Comparison of ENCODE assay signal across 23 cellular contexts in the genomic region with DNA sequence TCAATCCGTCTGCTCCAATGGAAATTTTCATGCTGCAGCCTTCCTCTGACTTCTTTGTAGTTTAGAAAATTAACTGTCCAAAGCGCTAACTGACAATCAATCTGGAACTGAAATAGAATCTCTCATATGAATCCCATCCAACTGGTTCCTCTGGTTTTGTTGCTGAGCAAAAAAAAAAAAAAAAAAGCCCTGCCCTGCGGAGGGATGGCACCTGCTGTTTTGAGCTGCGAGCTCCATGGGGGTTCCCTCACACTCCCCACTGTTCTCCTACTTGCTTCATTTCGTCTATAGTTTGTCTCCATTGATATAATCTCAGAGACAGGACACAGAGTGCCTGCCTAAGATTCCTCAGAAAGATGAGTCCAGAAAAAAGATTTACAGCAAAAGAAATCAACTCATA. TPM values are rescaled to one million over a fixed set of nuclear protein-coding genes. Genes with fewer than 3 reads are reported as not detected.
DNase-seq lines count a peak whose midpoint lies in the region; ATAC-seq and TF ChIP-seq lines count a peak whose summit lies in the region.
"Had no signal": no experiment of that assay in that cellular context is flagged by ENCODE, and none has a peak within 500 bp of the region (broad histone marks: within the 10 kb centered on the region; RNA-seq: fewer than 3 reads in every experiment).

No MANE protein-coding gene starts in this region.

- DNase-seq in HT-29 (ENCODE audit: low spot score) (peak; percentile 89), NCI-H2171 treated with DMSO at 0.1 percent for 48 hours (lab: John Stamatoyannopoulos, UW) (peak; percentile 69), endodermal cell (peak; percentile 64), superior temporal gyrus (ENCODE audit: extremely low spot score) (no peak), T1000 (lab: John Stamatoyannopoulos, UW) (no peak)
- DNase-seq in activated CD4-positive, CD25-positive, alpha-beta regulatory T cell treated with anti-CD3 and anti-CD28 coated beads, Interleukin-2, amount 50 U/mL, for 72 hours = no peak
- DNase-seq in activated CD8-positive, alpha-beta T cell treated with anti-CD3 and anti-CD28 coated beads, Interleukin-2, amount 10 ng/mL, durations not matched to agents 7 days and 5 days = no peak
- DNase-seq: activated CD4-positive, alpha-beta T cell treated with anti-CD3 and anti-CD28 coated beads for 48 hours; activated T-cell treated with anti-CD3 and anti-CD28 coated beads for 4 hours; dermis blood vessel endothelial cell; HCEC 1CT; NCI-H1092; nucleus accumbens; T-helper 9 cell; upper lobe of right lung had no signal

- no peak for ATAC-seq in activated CD8-positive, alpha-beta T cell treated with anti-CD3 and anti-CD28 coated beads, Interleukin-2, amount 10 ng/mL, durations not matched to agents 7 days and 5 days
- ATAC-seq: activated naive CD4-positive, alpha-beta T cell treated with anti-CD3 and anti-CD28 coated beads, Interleukin-2, amount 50 U/mL, for 72 hours; HepG2; stimulated activated effector memory CD8-positive, alpha-beta T cell treated with anti-CD3 and anti-CD28 coated beads, Interleukin-12 subunit alpha, Interleukin-12 subunit beta, amount 100 ng/mL, for 72 hours; upper lobe of right lung had no signal

- no peak overlapping the region for H3K27ac Mint-ChIP-seq in endodermal cell
- H3K27ac Mint-ChIP-seq in activated CD8-positive, alpha-beta T cell treated with anti-CD3 and anti-CD28 coated beads, Interleukin-2, amount 10 ng/mL, durations not matched to agents 7 days and 5 days = no peak overlapping the region
- H3K27ac Mint-ChIP-seq: activated naive CD4-positive, alpha-beta T cell treated with anti-CD3 and anti-CD28 coated beads, Interleukin-2, amount 50 U/mL, for 72 hours; stimulated activated effector memory CD8-positive, alpha-beta T cell treated with anti-CD3 and anti-CD28 coated beads, Interleukin-12 subunit alpha, Interleukin-12 subunit beta, amount 100 ng/mL, for 72 hours had no signal

- H3K36me3 ChIP-seq in endodermal cell (ENCODE audit: control insufficient read depth, insufficient read depth, low read length) = peaks cover 54% of the 10 kb centered on the region
- H3K36me3 ChIP-seq: upper lobe of right lung had no signal

- peaks cover 4% of the 10 kb centered on the region for H3K4me1 Mint-ChIP-seq in endodermal cell
- peaks cover 7% of the 10 kb centered on the region for H3K4me1 Mint-ChIP-seq in activated CD8-positive, alpha-beta T cell treated with anti-CD3 and anti-CD28 coated beads, Interleukin-2, amount 10 ng/mL, durations not matched to agents 7 days and 5 days (ENCODE audit: low read depth)
- H3K4me1 Mint-ChIP-seq: CD14-positive monocyte had no signal

- H3K4me3 ChIP-seq in endodermal cell (ENCODE audit: low read length) = no peak overlapping the region
- H3K4me3 ChIP-seq: hepatocyte, skin epidermis, upper lobe of right lung had no signal

- H3K27me3 ChIP-seq in endodermal cell (ENCODE audit: control insufficient read depth, insufficient read depth, low read length, poor library complexity, severe bottlenecking) = no peaks in the 10 kb centered on the region
- H3K27me3 ChIP-seq: hepatocyte, upper lobe of right lung had no signal

- H3K9me3 Mint-ChIP-seq in endodermal cell = no peaks in the 10 kb centered on the region
- H3K9me3 Mint-ChIP-seq in activated CD8-positive, alpha-beta T cell treated with anti-CD3 and anti-CD28 coated beads, Interleukin-2, amount 10 ng/mL, durations not matched to agents 7 days and 5 days (ENCODE audit: insufficient read depth) = no peaks in the 10 kb centered on the region
- H3K9me3 Mint-ChIP-seq: activated naive CD4-positive, alpha-beta T cell treated with anti-CD3 and anti-CD28 coated beads, Interleukin-2, amount 50 U/mL, for 72 hours; brain; stimulated activated effector memory CD8-positive, alpha-beta T cell treated with anti-CD3 and anti-CD28 coated beads, Interleukin-12 subunit alpha, Interleukin-12 subunit beta, amount 100 ng/mL, for 72 hours had no signal

- CTCF ChIA-PET in activated CD8-positive, alpha-beta T cell treated with anti-CD3 and anti-CD28 coated beads, Interleukin-2, amount 10 ng/mL, durations not matched to agents 7 days and 5 days (lab: Charles Lee) = interaction anchor here (0.8 kb wide), 1 partner anchor 29 kb away, joined by 3 read pairs; no protein-coding TSS in a partner anchor

- H3K9ac ChIP-seq in endodermal cell (ENCODE audit: extremely low read depth, low read length, poor library complexity, severe bottlenecking) = no peak overlapping the region

- H3K27me3 Mint-ChIP-seq in endodermal cell (ENCODE audit: insufficient read depth) = no peaks in the 10 kb centered on the region
- H3K27me3 Mint-ChIP-seq in activated CD8-positive, alpha-beta T cell treated with anti-CD3 and anti-CD28 coated beads, Interleukin-2, amount 10 ng/mL, durations not matched to agents 7 days and 5 days (ENCODE audit: low read depth) = no peaks in the 10 kb centered on the region

- TF ChIP-seq CTCF in 22Rv1 (IDR thresholded peaks at IDR 0.05) (no peak), endodermal cell (conservative IDR thresholded peaks at IDR 0.05) (no peak)

- H3K27ac ChIP-seq in 22Rv1 (peak overlapping the region; percentile 42), endodermal cell (ENCODE audit: low read depth, low read length) (no peak overlapping the region)
- H3K27ac ChIP-seq: hepatocyte, skin epidermis, upper lobe of right lung had no signal

- no peaks in the 10 kb centered on the region for H3K4me1 ChIP-seq in endodermal cell (ENCODE audit: control insufficient read depth, insufficient read depth, low read length)
- H3K4me1 ChIP-seq: upper lobe of right lung had no signal

- POLR2A ChIA-PET in activated CD8-positive, alpha-beta T cell treated with anti-CD3 and anti-CD28 coated beads, Interleukin-2, amount 10 ng/mL, durations not matched to agents 7 days and 5 days (lab: Charles Lee) = no interaction called here

- peaks cover 63% of the 10 kb centered on the region for H3K36me3 Mint-ChIP-seq in endodermal cell (ENCODE audit: low read depth)
- peaks cover 2% of the 10 kb centered on the region for H3K36me3 Mint-ChIP-seq in activated CD8-positive, alpha-beta T cell treated with anti-CD3 and anti-CD28 coated beads, Interleukin-2, amount 10 ng/mL, durations not matched to agents 7 days and 5 days (ENCODE audit: low read depth)
- H3K36me3 Mint-ChIP-seq: activated naive CD4-positive, alpha-beta T cell treated with anti-CD3 and anti-CD28 coated beads, Interleukin-2, amount 50 U/mL, for 72 hours; CD14-positive monocyte; stimulated activated effector memory CD8-positive, alpha-beta T cell treated with anti-CD3 and anti-CD28 coated beads, Interleukin-12 subunit alpha, Interleukin-12 subunit beta, amount 100 ng/mL, for 72 hours had no signal

- H3K4me3 Mint-ChIP-seq in endodermal cell = no peak overlapping the region
- no peak overlapping the region for H3K4me3 Mint-ChIP-seq in activated CD8-positive, alpha-beta T cell treated with anti-CD3 and anti-CD28 coated beads, Interleukin-2, amount 10 ng/mL, durations not matched to agents 7 days and 5 days
- H3K4me3 Mint-ChIP-seq: CD14-positive monocyte; stimulated activated effector memory CD8-positive, alpha-beta T cell treated with anti-CD3 and anti-CD28 coated beads, Interleukin-12 subunit alpha, Interleukin-12 subunit beta, amount 100 ng/mL, for 72 hours had no signal

- WGBS in endodermal cell (ENCODE audit: insufficient coverage in 1 of 2, insufficient read length in 1 of 2), 2 experiments = 75 to 76% methylated on average over 5 of the region's 5 CpGs

- H3K9me3 ChIP-seq in endodermal cell (ENCODE audit: control insufficient read depth, low read length) = no peaks in the 10 kb centered on the region
- H3K9me3 ChIP-seq: upper lobe of right lung had no signal

RNA-seq across cellular contexts. Expression of a gene that starts 33.4 kb away (rescaled TPM):
- total RNA-seq in HT-29 (2014; rRNA removed; shearing (Covaris generic)) = 5.7 and 5.8 TPM in 2 replicates
- total RNA-seq in endodermal cell = 1 to 10 TPM; 4.6 to 5.4 TPM
- 3.8 TPM for polyA plus RNA-seq in endodermal cell (2013, experiment 1 of 2)
- 5.6 TPM for polyA plus RNA-seq in endodermal cell (2013, experiment 2 of 2)
- total RNA-seq in activated CD8-positive, alpha-beta T cell treated with anti-CD3 and anti-CD28 coated beads, Interleukin-2, amount 10 ng/mL, durations not matched to agents 7 days and 5 days = 1 to 10 TPM; 8.8 to 8.9 TPM

RNA-seq across cellular contexts. Expression of a gene that starts 33.7 kb away (rescaled TPM):
- 26.2 and 30.3 TPM in 2 replicates for total RNA-seq in HT-29 (2014; rRNA removed; shearing (Covaris generic))
- total RNA-seq in endodermal cell = 10 to 100 TPM; 35.6 to 40.4 TPM
- polyA plus RNA-seq in endodermal cell (2013, experiment 1 of 2) = 25.6 TPM
- polyA plus RNA-seq in endodermal cell (2013, experiment 2 of 2) = 26.5 TPM
- total RNA-seq in activated CD8-positive, alpha-beta T cell treated with anti-CD3 and anti-CD28 coated beads, Interleukin-2, amount 10 ng/mL, durations not matched to agents 7 days and 5 days = 10 to 100 TPM; 20.0 to 23.2 TPM

RNA-seq across cellular contexts. Expression of a gene that starts 59.2 kb away (rescaled TPM):
- total RNA-seq in HT-29 (2014; rRNA removed; shearing (Covaris generic)) = 89.9 and 102 TPM in 2 replicates
- 10 to 100 TPM; 52.0 to 53.2 TPM for total RNA-seq in endodermal cell
- 23.2 TPM for polyA plus RNA-seq in endodermal cell (2013, experiment 1 of 2)
- 23.2 TPM for polyA plus RNA-seq in endodermal cell (2013, experiment 2 of 2)
- total RNA-seq in activated CD8-positive, alpha-beta T cell treated with anti-CD3 and anti-CD28 coated beads, Interleukin-2, amount 10 ng/mL, durations not matched to agents 7 days and 5 days = 1 to 10 TPM; 2.5 to 3.0 TPM

Comparison
In these comparisons a context has a peak if more than half of its experiments do, and no peak if none do; other contexts are left out.
1. DNase-seq: peak in HT-29 (single experiment), NCI-H2171 treated with DMSO at 0.1 percent for 48 hours (single experiment) and endodermal cell (single experiment); none in activated CD4-positive, CD25-positive, alpha-beta regulatory T cell treated with anti-CD3 and anti-CD28 coated beads, Interleukin-2, amount 50 U/mL, for 72 hours (single experiment), superior temporal gyrus (single experiment), T1000 (single experiment) and activated CD8-positive, alpha-beta T cell treated with anti-CD3 and anti-CD28 coated beads, Interleukin-2, amount 10 ng/mL, durations not matched to agents 7 days and 5 days (single experiment).
2. RNA of a gene that starts 59.2 kb away (total RNA-seq): 89.9 to 102 TPM in HT-29 and 52.0 to 53.2 TPM in endodermal cell; 2.5 to 3.0 TPM in activated CD8-positive, alpha-beta T cell treated with anti-CD3 and anti-CD28 coated beads, Interleukin-2, amount 10 ng/mL, durations not matched to agents 7 days and 5 days; every median in the first group is over 10 times any median in the second.